In the genomic region with DNA sequence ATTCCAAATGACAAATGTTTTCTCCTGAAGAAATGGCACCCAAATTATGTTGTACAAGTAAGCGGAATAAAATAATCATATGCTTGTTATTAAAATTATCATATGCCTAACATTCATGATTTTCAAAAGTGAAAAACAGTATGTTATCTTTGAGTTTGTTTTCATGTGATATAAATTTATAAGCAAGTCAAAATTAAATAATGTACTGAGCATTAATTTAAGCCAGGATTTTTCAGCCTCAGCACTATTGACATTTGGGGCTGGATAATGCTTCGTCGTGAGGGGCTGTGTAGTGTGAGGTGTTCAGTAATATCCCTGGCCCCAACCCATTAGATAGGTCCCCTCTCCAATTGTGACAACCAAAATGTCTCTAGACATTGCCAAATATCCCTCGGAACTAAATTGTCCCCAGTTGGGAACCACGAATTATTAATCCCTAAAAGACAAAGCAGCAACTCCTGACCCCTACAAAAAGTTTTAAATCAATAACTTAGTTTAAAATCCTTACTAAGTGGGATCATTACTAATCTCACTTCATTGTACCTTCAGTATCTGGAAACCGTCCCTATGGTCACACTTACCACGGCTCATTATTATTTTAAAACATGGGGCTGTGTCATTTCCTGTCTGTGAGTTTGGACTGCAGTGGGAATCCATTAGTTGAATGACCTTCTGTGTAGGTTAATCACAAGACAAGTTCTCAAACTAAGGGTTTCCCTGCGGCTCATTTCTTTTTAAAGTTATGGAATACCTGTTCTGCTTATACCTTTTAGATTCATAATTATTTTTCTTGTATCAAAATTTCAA, we compare ENCODE assay signal across 1 cellular context.
TF ChIP-seq lines count a peak whose summit lies in the region.

No MANE protein-coding gene starts in this region.

TF ChIP-seq in K562, 482 proteins besides CTCF, POLR2A, EP300 and RAD21 (continued from another document and continues in another):
- TF ChIP-seq, protein P1, sequence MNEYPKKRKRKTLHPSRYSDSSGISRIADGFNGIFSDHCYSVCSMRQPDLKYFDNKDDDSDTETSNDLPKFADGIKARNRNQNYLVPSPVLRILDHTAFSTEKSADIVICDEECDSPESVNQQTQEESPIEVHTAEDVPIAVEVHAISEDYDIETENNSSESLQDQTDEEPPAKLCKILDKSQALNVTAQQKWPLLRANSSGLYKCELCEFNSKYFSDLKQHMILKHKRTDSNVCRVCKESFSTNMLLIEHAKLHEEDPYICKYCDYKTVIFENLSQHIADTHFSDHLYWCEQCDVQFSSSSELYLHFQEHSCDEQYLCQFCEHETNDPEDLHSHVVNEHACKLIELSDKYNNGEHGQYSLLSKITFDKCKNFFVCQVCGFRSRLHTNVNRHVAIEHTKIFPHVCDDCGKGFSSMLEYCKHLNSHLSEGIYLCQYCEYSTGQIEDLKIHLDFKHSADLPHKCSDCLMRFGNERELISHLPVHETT (CRISPR knock-in tag; conservative IDR thresholded peaks at IDR 0.05 in 1 of 2, IDR thresholded peaks at IDR 0.05 in 1 of 2) = peak in 1 of 2 experiments; percentile 47; a peak in 1 of 4 replicates
- no peak for TF ChIP-seq TSC22D4 (tag; IDR thresholded peaks at IDR 0.05)
- TF ChIP-seq ATF1 (CRISPR knock-in tag; IDR thresholded peaks at IDR 0.05) = no peak
- peak; percentile 36 for TF ChIP-seq ATF1 (tag; IDR thresholded peaks at IDR 0.05)
- TF ChIP-seq ZNF766 (CRISPR knock-in tag; conservative IDR thresholded peaks at IDR 0.05) = 0 out of 2 replicates have a peak, but pooled peaks have one; percentile 50
- TF ChIP-seq ZKSCAN1 (IDR thresholded peaks at IDR 0.05; ENCODE audit: low read depth, low read length) = no peak
- no peak for TF ChIP-seq ARNT (IDR thresholded peaks at IDR 0.05)
- TF ChIP-seq MBD2 (IDR thresholded peaks at IDR 0.05; ENCODE audit: borderline replicate concordance, low read depth) = no peak
- TF ChIP-seq POLR2H (tag; IDR thresholded peaks at IDR 0.05; ENCODE audit: low read depth) = peak; percentile 72
- TF ChIP-seq, protein P2, sequence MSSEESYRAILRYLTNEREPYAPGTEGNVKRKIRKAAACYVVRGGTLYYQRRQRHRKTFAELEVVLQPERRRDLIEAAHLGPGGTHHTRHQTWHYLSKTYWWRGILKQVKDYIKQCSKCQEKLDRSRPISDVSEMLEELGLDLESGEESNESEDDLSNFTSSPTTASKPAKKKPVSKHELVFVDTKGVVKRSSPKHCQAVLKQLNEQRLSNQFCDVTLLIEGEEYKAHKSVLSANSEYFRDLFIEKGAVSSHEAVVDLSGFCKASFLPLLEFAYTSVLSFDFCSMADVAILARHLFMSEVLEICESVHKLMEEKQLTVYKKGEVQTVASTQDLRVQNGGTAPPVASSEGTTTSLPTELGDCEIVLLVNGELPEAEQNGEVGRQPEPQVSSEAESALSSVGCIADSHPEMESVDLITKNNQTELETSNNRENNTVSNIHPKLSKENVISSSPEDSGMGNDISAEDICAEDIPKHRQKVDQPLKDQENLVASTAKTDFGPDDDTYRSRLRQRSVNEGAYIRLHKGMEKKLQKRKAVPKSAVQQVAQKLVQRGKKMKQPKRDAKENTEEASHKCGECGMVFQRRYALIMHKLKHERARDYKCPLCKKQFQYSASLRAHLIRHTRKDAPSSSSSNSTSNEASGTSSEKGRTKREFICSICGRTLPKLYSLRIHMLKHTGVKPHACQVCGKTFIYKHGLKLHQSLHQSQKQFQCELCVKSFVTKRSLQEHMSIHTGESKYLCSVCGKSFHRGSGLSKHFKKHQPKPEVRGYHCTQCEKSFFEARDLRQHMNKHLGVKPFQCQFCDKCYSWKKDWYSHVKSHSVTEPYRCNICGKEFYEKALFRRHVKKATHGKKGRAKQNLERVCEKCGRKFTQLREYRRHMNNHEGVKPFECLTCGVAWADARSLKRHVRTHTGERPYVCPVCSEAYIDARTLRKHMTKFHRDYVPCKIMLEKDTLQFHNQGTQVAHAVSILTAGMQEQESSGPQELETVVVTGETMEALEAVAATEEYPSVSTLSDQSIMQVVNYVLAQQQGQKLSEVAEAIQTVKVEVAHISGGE (CRISPR knock-in tag; IDR thresholded peaks at IDR 0.05) = peak in 1 of 3 experiments; percentile 33; a peak in 1 of 6 replicates
- no peak for TF ChIP-seq ZNF778 (CRISPR knock-in tag; IDR thresholded peaks at IDR 0.05)
- peak in 1 of 2 experiments; percentile 41; a peak in 1 of 4 replicates for TF ChIP-seq SIN3A (IDR thresholded peaks at IDR 0.05; ENCODE audit: borderline replicate concordance in 2 of 2, control insufficient read depth in 1 of 2, low read depth in 2 of 2, low read length in 2 of 2)
- TF ChIP-seq ZNF174 (CRISPR knock-in tag; IDR thresholded peaks at IDR 0.05) = 0 out of 2 replicates have a peak, but pooled peaks have one; percentile 23
- 0 out of 2 replicates have a peak, but pooled peaks have one; percentile 17 for TF ChIP-seq SMAD3 (CRISPR knock-in tag; conservative IDR thresholded peaks at IDR 0.05)
- no peak for TF ChIP-seq KDM5B (IDR thresholded peaks at IDR 0.05; ENCODE audit: insufficient replicate concordance, low read depth, low read length)
- TF ChIP-seq ZC3H4 (CRISPR knock-in tag; IDR thresholded peaks at IDR 0.05; ENCODE audit: borderline replicate concordance) = no peak
- TF ChIP-seq NR2F6 (CRISPR knock-in tag; IDR thresholded peaks at IDR 0.05) = no peak
- TF ChIP-seq NBN (IDR thresholded peaks at IDR 0.05; ENCODE audit: low read depth) = no peak
- no peak for TF ChIP-seq ZNF23 (CRISPR knock-in tag; IDR thresholded peaks at IDR 0.05)
- TF ChIP-seq FOXK2 (conservative IDR thresholded peaks at IDR 0.05 in 1 of 2, IDR thresholded peaks at IDR 0.05 in 1 of 2; ENCODE audit: low read depth in 2 of 2) = no peak
- no peak for TF ChIP-seq RUNX1 (IDR thresholded peaks at IDR 0.05; ENCODE audit: low read depth)
- no peak for TF ChIP-seq SREBF2 (CRISPR knock-in tag; IDR thresholded peaks at IDR 0.05)
- no peak; the same call in 1 of the 2 replicates for TF ChIP-seq ZNF175 (CRISPR knock-in tag; IDR thresholded peaks at IDR 0.05; ENCODE audit: low read depth)
- 0 out of 2 replicates have a peak, but pooled peaks have one; percentile 49 for TF ChIP-seq ELF1 (tag; IDR thresholded peaks at IDR 0.05)
- no peak for TF ChIP-seq NCOA4 (IDR thresholded peaks at IDR 0.05; ENCODE audit: partially characterized antibody)
- TF ChIP-seq YY1 (IDR thresholded peaks at IDR 0.05; ENCODE audit: borderline replicate concordance in 1 of 3, control insufficient read depth in 1 of 3, extremely low read depth in 1 of 3, insufficient read depth in 3 of 3, insufficient read length in 1 of 3, insufficient replicate concordance in 2 of 3, low read depth in 1 of 3, low read length in 2 of 3) = peak in 2 of 3 experiments; percentile 35 to 83
- TF ChIP-seq ETV1 (tag; conservative IDR thresholded peaks at IDR 0.05; ENCODE audit: low read depth) = peak; percentile 83
- 0 out of 2 replicates have a peak, but pooled peaks have one; percentile 35 for TF ChIP-seq TCFL5 (CRISPR knock-in tag; conservative IDR thresholded peaks at IDR 0.05)
- no peak for TF ChIP-seq ZNF696 (CRISPR knock-in tag; conservative IDR thresholded peaks at IDR 0.05)
- no peak for TF ChIP-seq EZH2 (IDR thresholded peaks at IDR 0.05; ENCODE audit: borderline replicate concordance, low read depth, low read length)
- TF ChIP-seq, protein P3, sequence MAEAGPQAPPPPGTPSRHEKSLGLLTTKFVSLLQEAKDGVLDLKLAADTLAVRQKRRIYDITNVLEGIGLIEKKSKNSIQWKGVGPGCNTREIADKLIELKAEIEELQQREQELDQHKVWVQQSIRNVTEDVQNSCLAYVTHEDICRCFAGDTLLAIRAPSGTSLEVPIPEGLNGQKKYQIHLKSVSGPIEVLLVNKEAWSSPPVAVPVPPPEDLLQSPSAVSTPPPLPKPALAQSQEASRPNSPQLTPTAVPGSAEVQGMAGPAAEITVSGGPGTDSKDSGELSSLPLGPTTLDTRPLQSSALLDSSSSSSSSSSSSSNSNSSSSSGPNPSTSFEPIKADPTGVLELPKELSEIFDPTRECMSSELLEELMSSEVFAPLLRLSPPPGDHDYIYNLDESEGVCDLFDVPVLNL (CRISPR knock-in tag; IDR thresholded peaks at IDR 0.05; ENCODE audit: low read depth) = no peak
- TF ChIP-seq, protein P4, sequence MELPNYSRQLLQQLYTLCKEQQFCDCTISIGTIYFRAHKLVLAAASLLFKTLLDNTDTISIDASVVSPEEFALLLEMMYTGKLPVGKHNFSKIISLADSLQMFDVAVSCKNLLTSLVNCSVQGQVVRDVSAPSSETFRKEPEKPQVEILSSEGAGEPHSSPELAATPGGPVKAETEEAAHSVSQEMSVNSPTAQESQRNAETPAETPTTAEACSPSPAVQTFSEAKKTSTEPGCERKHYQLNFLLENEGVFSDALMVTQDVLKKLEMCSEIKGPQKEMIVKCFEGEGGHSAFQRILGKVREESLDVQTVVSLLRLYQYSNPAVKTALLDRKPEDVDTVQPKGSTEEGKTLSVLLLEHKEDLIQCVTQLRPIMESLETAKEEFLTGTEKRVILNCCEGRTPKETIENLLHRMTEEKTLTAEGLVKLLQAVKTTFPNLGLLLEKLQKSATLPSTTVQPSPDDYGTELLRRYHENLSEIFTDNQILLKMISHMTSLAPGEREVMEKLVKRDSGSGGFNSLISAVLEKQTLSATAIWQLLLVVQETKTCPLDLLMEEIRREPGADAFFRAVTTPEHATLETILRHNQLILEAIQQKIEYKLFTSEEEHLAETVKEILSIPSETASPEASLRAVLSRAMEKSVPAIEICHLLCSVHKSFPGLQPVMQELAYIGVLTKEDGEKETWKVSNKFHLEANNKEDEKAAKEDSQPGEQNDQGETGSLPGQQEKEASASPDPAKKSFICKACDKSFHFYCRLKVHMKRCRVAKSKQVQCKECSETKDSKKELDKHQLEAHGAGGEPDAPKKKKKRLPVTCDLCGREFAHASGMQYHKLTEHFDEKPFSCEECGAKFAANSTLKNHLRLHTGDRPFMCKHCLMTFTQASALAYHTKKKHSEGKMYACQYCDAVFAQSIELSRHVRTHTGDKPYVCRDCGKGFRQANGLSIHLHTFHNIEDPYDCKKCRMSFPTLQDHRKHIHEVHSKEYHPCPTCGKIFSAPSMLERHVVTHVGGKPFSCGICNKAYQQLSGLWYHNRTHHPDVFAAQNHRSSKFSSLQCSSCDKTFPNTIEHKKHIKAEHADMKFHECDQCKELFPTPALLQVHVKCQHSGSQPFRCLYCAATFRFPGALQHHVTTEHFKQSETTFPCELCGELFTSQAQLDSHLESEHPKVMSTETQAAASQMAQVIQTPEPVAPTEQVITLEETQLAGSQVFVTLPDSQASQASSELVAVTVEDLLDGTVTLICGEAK (IDR thresholded peaks at IDR 0.05) = peak; percentile 64; the same call in 1 of the 2 replicates
- TF ChIP-seq, protein P4 (CRISPR knock-in tag; IDR thresholded peaks at IDR 0.05) = no peak
- TF ChIP-seq, protein P5, sequence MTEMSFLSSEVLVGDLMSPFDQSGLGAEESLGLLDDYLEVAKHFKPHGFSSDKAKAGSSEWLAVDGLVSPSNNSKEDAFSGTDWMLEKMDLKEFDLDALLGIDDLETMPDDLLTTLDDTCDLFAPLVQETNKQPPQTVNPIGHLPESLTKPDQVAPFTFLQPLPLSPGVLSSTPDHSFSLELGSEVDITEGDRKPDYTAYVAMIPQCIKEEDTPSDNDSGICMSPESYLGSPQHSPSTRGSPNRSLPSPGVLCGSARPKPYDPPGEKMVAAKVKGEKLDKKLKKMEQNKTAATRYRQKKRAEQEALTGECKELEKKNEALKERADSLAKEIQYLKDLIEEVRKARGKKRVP (CRISPR knock-in tag; IDR thresholded peaks at IDR 0.05) = 0 out of 2 replicates have a peak, but pooled peaks have one; percentile 41
- 0 out of 4 replicates have a peak, but pooled peaks of 1 of the 2 experiments have one; percentile 21 for TF ChIP-seq NONO (IDR thresholded peaks at IDR 0.05; ENCODE audit: low read depth in 2 of 2, low read length in 1 of 2)
- TF ChIP-seq, protein P6, sequence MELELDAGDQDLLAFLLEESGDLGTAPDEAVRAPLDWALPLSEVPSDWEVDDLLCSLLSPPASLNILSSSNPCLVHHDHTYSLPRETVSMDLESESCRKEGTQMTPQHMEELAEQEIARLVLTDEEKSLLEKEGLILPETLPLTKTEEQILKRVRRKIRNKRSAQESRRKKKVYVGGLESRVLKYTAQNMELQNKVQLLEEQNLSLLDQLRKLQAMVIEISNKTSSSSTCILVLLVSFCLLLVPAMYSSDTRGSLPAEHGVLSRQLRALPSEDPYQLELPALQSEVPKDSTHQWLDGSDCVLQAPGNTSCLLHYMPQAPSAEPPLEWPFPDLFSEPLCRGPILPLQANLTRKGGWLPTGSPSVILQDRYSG (tag; conservative IDR thresholded peaks at IDR 0.05; ENCODE audit: low read depth) = no peak
- TF ChIP-seq, protein P7, sequence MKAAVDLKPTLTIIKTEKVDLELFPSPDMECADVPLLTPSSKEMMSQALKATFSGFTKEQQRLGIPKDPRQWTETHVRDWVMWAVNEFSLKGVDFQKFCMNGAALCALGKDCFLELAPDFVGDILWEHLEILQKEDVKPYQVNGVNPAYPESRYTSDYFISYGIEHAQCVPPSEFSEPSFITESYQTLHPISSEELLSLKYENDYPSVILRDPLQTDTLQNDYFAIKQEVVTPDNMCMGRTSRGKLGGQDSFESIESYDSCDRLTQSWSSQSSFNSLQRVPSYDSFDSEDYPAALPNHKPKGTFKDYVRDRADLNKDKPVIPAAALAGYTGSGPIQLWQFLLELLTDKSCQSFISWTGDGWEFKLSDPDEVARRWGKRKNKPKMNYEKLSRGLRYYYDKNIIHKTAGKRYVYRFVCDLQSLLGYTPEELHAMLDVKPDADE (conservative IDR thresholded peaks at IDR 0.05; ENCODE audit: control insufficient read depth, low read depth, low read length) = no peak
- no peak for TF ChIP-seq CBX5 (IDR thresholded peaks at IDR 0.05; ENCODE audit: borderline replicate concordance, low read depth)
- TF ChIP-seq HNRNPH1 (optimal IDR thresholded peaks at IDR 0.05; ENCODE audit: low read depth, low read length) = no peak
